8 cellular contexts compared by ENCODE assay signal in the genomic region with DNA sequence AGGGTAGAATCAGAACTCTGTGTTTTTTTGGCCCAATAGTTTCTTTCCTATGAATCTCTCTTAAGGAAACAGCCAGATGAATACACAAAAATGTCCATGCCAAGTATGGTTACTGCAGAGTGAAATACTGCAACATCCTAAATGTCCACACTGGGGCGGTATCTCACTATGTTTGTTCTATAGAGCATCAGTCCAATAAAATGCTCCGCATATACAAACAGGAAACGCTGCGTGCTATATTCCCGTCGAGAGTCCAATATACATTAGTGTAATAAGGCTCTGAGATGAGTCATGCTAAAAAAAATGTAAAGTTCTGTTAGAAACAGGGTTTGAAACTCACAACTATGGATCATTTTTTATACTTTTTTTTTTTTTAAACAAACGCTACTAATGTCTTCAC.
DNase-seq lines count a peak whose midpoint lies in the region; ATAC-seq, FAIRE-seq and TF ChIP-seq lines count a peak whose summit lies in the region.

No MANE protein-coding gene starts in this region.

- peaks cover 43% of the 10 kb centered on the region for H3K27me3 Mint-ChIP-seq in mesothelial cell of epicardium (ENCODE audit: low read depth)

- in situ Hi-C loops in Panc1 (cut with HindIII; ENCODE audit: low pct_unique_long_range_greater_than_20kb, low sequenced_read_pairs), result no loop called here

- intact Hi-C loops in Panc1 (cut with micrococcal nuclease; ENCODE audit: unreplicated experiment), result loop anchor here (5.0 kb wide), 1 partner anchor 656 kb away; no protein-coding TSS in a partner anchor

- H3K4me3 ChIP-seq in Panc1 (ENCODE audit: low read depth in 2 of 2, low read length in 2 of 2), result no peak overlapping the region

- DNase-seq in DMS114 treated with DMSO at 0.1 percent for 48 hours (lab: John Stamatoyannopoulos, UW; ENCODE audit: unreplicated experiment) (peak; percentile 5), HS-5 (ENCODE audit: low read depth) (peak; percentile 38), Panc1 (ENCODE audit: low read depth, low spot score) (peak; percentile 22), cerebellum (ENCODE audit: low spot score) (peak; percentile 0), mesothelial cell of epicardium (ENCODE audit: low spot score in 2 of 2, unreplicated experiment in 2 of 2) (peak in 1 of 2 experiments; percentile 54), islet precursor cell (no peak), H54 (ENCODE audit: insufficient read length, low spot score) (no peak)

- no peak overlapping the region for H3K4me3 Mint-ChIP-seq in mesothelial cell of epicardium

- peak; percentile 90 for ATAC-seq in GM18907 (IDR thresholded peaks at IDR 0.05; ENCODE audit: unreplicated experiment)
- peak; percentile 88 for ATAC-seq in Panc1

- TF ChIP-seq CTCF in Panc1 (IDR thresholded peaks at IDR 0.05) (peak; percentile 74), mesothelial cell of epicardium (IDR thresholded peaks at IDR 0.05; ENCODE audit: unreplicated experiment) (peak; percentile 73)

- H3K27ac ChIP-seq in Panc1 (ENCODE audit: low read length), result no peak overlapping the region

- no peaks in the 10 kb centered on the region for H3K9me3 Mint-ChIP-seq in mesothelial cell of epicardium

- peaks cover 4% of the 10 kb centered on the region for H3K4me1 Mint-ChIP-seq in mesothelial cell of epicardium

- no peak overlapping the region for H3K27ac Mint-ChIP-seq in mesothelial cell of epicardium

- no peak for FAIRE-seq in H54 (lab: Jason Lieb, UNC)

- H3K36me3 Mint-ChIP-seq in mesothelial cell of epicardium, result no peaks in the 10 kb centered on the region

- H3K4me1 ChIP-seq in Panc1 (ENCODE audit: control insufficient read depth, insufficient read depth, low read length), result no peaks in the 10 kb centered on the region

- POLR2A ChIA-PET in Panc1 (lab: Charles Lee), result no interaction called here

- H3K9me3 ChIP-seq in Panc1 (ENCODE audit: control insufficient read depth, insufficient read depth, low read depth, low read length), result no peaks in the 10 kb centered on the region

- CTCF ChIA-PET in Panc1 (lab: Charles Lee), result no interaction called here

- no peak for TF ChIP-seq POLR2A in H54 (IDR thresholded peaks at IDR 0.05; ENCODE audit: low read depth, low read length)

- peaks cover 6% of the 10 kb centered on the region; the same call in 1 of the 2 replicates for H3K27me3 ChIP-seq in Panc1 (ENCODE audit: control insufficient read depth, insufficient read depth, low read length)

- BruUV-seq in Panc1 (replicated peaks; lab: Mats Ljungman, UMichigan), result no TSS peak

- no peaks in the 10 kb centered on the region for H3K36me3 ChIP-seq in Panc1 (ENCODE audit: control insufficient read depth, insufficient read depth, low read length)

Comparison
In these comparisons a context has a peak if more than half of its experiments do, and no peak if none do; other contexts are left out.
1. DNase-seq: peak in DMS114 treated with DMSO at 0.1 percent for 48 hours (single experiment), HS-5 (single experiment), Panc1 (single experiment) and cerebellum (single experiment); none in islet precursor cell (single experiment) and H54 (single experiment).